ENCODE assay signal across 9 cellular contexts in the genomic region with DNA sequence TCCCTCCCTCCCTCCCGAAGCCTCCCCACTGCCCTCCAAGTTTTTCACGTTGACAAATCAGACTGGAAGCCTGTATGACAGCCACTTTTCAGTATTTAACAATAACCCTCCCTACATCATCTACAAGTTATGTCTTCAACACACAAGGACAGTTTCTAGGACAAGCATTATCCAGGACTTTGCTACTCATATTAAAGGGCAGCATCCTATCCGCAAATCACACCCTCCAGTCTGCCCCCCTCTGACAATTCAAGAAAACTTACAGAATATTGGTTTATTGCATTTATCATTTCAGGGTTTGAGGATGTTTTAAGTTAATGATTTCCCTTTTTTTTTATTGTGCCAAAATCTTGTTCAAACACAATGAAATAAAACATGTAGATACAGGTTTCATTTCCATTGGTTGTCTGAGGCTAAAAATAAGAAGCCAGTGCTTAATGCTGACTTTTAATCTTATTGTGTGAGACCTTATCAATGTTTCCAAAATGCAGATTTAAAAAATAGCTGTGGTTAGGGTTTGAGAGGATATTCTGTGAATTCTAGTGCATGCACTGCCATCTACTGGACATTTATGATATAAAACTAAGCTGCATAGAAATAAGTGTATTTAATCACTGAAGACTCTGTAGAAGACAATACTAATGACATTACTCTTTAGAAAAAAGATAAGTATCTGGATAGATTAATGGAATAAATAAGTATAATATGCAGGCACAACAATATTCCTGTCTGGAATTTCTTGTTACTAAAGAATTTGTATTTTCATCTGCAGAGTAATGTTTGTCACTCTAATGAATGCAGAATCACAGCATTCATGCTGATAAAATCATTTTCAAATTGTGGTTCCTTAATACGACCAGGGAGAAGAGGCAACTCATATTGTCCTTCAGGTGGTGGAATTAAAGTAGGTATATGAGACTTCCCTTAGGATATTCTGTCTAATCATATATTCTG.
DNase-seq lines count a peak whose midpoint lies in the region; ATAC-seq and TF ChIP-seq lines count a peak whose summit lies in the region.
"Had no signal": no experiment of that assay in that cellular context is flagged by ENCODE, and none has a peak within 500 bp of the region (broad histone marks: within the 10 kb centered on the region; RNA-seq: fewer than 3 reads in every experiment).

No MANE protein-coding gene starts in this region.

- peaks cover 13 to 42% (median 22%) of the 10 kb centered on the region in 4 donors for H3K4me1 ChIP-seq in transverse colon

- WGBS in transverse colon (ENCODE audit: low coverage in 1 of 2), 2 donors: 9 to 16% methylated on average over 2 to 4 of the region's 4 CpGs

- peaks cover 3% of the 10 kb centered on the region; the same call in 1 of the 2 replicates for H3K27me3 Mint-ChIP-seq in HFFc6 (ENCODE audit: insufficient read depth)
- H3K27me3 Mint-ChIP-seq in brain: peaks cover 5% of the 10 kb centered on the region

- no peak overlapping the region for H3K4me3 ChIP-seq in transverse colon

- H3K36me3 Mint-ChIP-seq in HFFc6 (ENCODE audit: low read depth) (peaks cover 4% of the 10 kb centered on the region; the same call in 1 of the 2 replicates), brain (no peaks in the 10 kb centered on the region)
- H3K36me3 Mint-ChIP-seq: CD8-positive, alpha-beta memory T cell had no signal

- no peak for ATAC-seq in HG02981 (IDR thresholded peaks at IDR 0.05; ENCODE audit: unreplicated experiment)

- no peaks in the 10 kb centered on the region for H3K36me3 ChIP-seq in transverse colon

- intact Hi-C loops in transverse colon (cut with DNase I; ENCODE audit: low total_unique reads): loop anchor here (2.0 to 10.0 kb wide), 3 partner anchors 64 to 414 kb away; partner anchors contain the start of gene CAV1

- H3K27ac ChIP-seq in transverse colon: peak overlapping the region in 2 of 4 donors; percentile 8 to 23

- TF ChIP-seq CTCF in HFFc6 (IDR thresholded peaks at IDR 0.05) (peak; percentile 94), brain (conservative IDR thresholded peaks at IDR 0.05) (peak; percentile 88 to 95), transverse colon (IDR thresholded peaks at IDR 0.05) (peak; percentile 69 to 81 (median 74))

- peak; percentile 42 for DNase-seq in DMS153 treated with DMSO at 0.1 percent for 48 hours (lab: John Stamatoyannopoulos, UW; ENCODE audit: unreplicated experiment)
- DNase-seq in DMS153 (lab: John Stamatoyannopoulos, UW): no peak
- DNase-seq in HFFc6: peak; percentile 70
- DNase-seq in NCI-H526 treated with DMSO at 0.1 percent for 48 hours (lab: John Stamatoyannopoulos, UW): peak; percentile 37
- DNase-seq in kidney glomerular epithelial cell (lab: John Stamatoyannopoulos, UW): peak; percentile 77
- no peak for DNase-seq in transverse colon

- H3K27ac Mint-ChIP-seq in HFFc6 (peak overlapping the region; percentile 88), brain (peak overlapping the region in 2 of 5 experiments; percentile 2 to 43)

- H3K9me3 Mint-ChIP-seq in HFFc6 (no peaks in the 10 kb centered on the region), brain (peaks cover 0 to 5% (median 4%) of the 10 kb centered on the region in 5 experiments)
- H3K9me3 Mint-ChIP-seq: CD8-positive, alpha-beta memory T cell had no signal

- no peaks in the 10 kb centered on the region for H3K27me3 ChIP-seq in transverse colon

- H3K4me3 Mint-ChIP-seq in HFFc6: peak overlapping the region; percentile 38
- no peak overlapping the region for H3K4me3 Mint-ChIP-seq in brain
- H3K4me3 Mint-ChIP-seq: CD8-positive, alpha-beta memory T cell had no signal

- H3K9me3 ChIP-seq in transverse colon: no peaks in the 10 kb centered on the region

- peaks cover 58% of the 10 kb centered on the region for H3K4me1 Mint-ChIP-seq in HFFc6 (ENCODE audit: low read depth)
- peaks cover 19% of the 10 kb centered on the region for H3K4me1 Mint-ChIP-seq in brain

- in situ Hi-C loops in transverse colon (cut with MboI; ENCODE audit: low pct_ligation_motif_present in 1 of 4, low pct_unique_long_range_greater_than_20kb in 1 of 4, low sequenced_read_pairs in 3 of 4): loop anchor here in 1 of 4 donors (25.0 kb wide), 1 partner anchor 327 kb away; no protein-coding TSS in a partner anchor

- TF ChIP-seq POLR2A in transverse colon (IDR thresholded peaks at IDR 0.05): no peak

- no peak for TF ChIP-seq EP300 in transverse colon (IDR thresholded peaks at IDR 0.05; ENCODE audit: low read depth)

Comparison
In these comparisons a context has a peak if more than half of its experiments do, and no peak if none do; other contexts are left out.
1. DNase-seq: peak in DMS153 treated with DMSO at 0.1 percent for 48 hours (single experiment), HFFc6 (single experiment), NCI-H526 treated with DMSO at 0.1 percent for 48 hours (single experiment) and kidney glomerular epithelial cell (single experiment); none in DMS153 (single experiment) and transverse colon (single experiment).
2. Peak in every context shown above with its lines, with median percentiles within 50 percentile points of each other: CTCF ChIP-seq.